8 cellular contexts compared by ENCODE assay signal in genomic region chr10:93815304-93816091, GRCh38. TPM values are rescaled to one million over a fixed set of nuclear protein-coding genes. Genes with fewer than 3 reads are reported as not detected.
DNase-seq lines count a peak whose midpoint lies in the region; ATAC-seq and TF ChIP-seq lines count a peak whose summit lies in the region.

No MANE protein-coding gene starts in this region.

- ATAC-seq in thoracic aorta (ENCODE audit: insufficient number of reproducible peaks, low FRiP score, low read depth) (no peak), HG03460 (IDR thresholded peaks at IDR 0.05; ENCODE audit: unreplicated experiment) (no peak)

- in situ Hi-C loops in mammary epithelial cell (cut with MboI; ENCODE audit: low sequenced_read_pairs in 2 of 2), result loop anchor here in 1 of 2 donors (10.0 kb wide), 1 partner anchor 111 kb away; the partner anchor contains the start of gene FRA10AC1

- no peaks in the 10 kb centered on the region for H3K79me2 ChIP-seq in mammary epithelial cell (ENCODE audit: insufficient read depth, low read length)

- no peak overlapping the region for H3K4me2 ChIP-seq in mammary epithelial cell (ENCODE audit: insufficient read depth, low read depth, low read length)

- H2AFZ ChIP-seq in mammary epithelial cell (ENCODE audit: low read depth, low read length), result peak overlapping the region; percentile 29

- H4K20me1 ChIP-seq in mammary epithelial cell (ENCODE audit: insufficient read depth, low read length), result no peaks in the 10 kb centered on the region

- no peak overlapping the region for H3K4me3 ChIP-seq in mammary epithelial cell (replicated peaks in 1 of 3; ENCODE audit: insufficient read depth in 1 of 3, low read depth in 2 of 3, low read length in 3 of 3)
- H3K4me3 ChIP-seq in breast epithelium, result no peak overlapping the region
- peak overlapping the region; percentile 55 for H3K4me3 ChIP-seq in thoracic aorta

- TF ChIP-seq POLR2A in breast epithelium (IDR thresholded peaks at IDR 0.05), result no peak

- H3K27ac ChIP-seq in mammary epithelial cell (ENCODE audit: insufficient read depth, low read depth, low read length) (no peak overlapping the region), breast epithelium (no peak overlapping the region), thoracic aorta (peak overlapping the region in 1 of 2 donors; percentile 29)

- peaks cover 8% of the 10 kb centered on the region for H3K27me3 ChIP-seq in mammary epithelial cell (ENCODE audit: insufficient read depth, low read length)
- no peaks in the 10 kb centered on the region for H3K27me3 ChIP-seq in breast epithelium
- H3K27me3 ChIP-seq in thoracic aorta (replicated peaks; ENCODE audit: insufficient read depth), result no peaks in the 10 kb centered on the region

- dilution Hi-C loops in mammary epithelial cell (cut with HindIII; ENCODE audit: low sequenced_read_pairs), result no loop called here

- H3K36me3 ChIP-seq in mammary epithelial cell (ENCODE audit: insufficient read depth, low read length) (no peaks in the 10 kb centered on the region), breast epithelium (no peaks in the 10 kb centered on the region), thoracic aorta (no peaks in the 10 kb centered on the region)

- intact Hi-C loops in mammary epithelial cell (cut with micrococcal nuclease) (loop anchor here (1.0 to 5.0 kb wide), 4 partner anchors 69 to 507 kb away; partner anchors contain the start of gene FRA10AC1), breast epithelium (cut with DNase I; ENCODE audit: low total_unique reads) (no loop called here)

- BruUV-seq in mammary epithelial cell (replicated peaks; lab: Mats Ljungman, UMichigan), result TSS peak; percentile 99

- H3K4me1 ChIP-seq in mammary epithelial cell (ENCODE audit: insufficient read depth, low read length) (no peaks in the 10 kb centered on the region), breast epithelium (no peaks in the 10 kb centered on the region), thoracic aorta (ENCODE audit: control insufficient read depth in 1 of 2, low read depth in 2 of 2) (peaks cover 4 to 10% of the 10 kb centered on the region in 2 donors)

- no peak overlapping the region for H3K9ac ChIP-seq in mammary epithelial cell (ENCODE audit: insufficient read depth, low read length)

- DNase-seq in mammary epithelial cell, result peak; percentile 3
- no peak for DNase-seq in breast epithelium (ENCODE audit: low spot score in 2 of 2)
- DNase-seq in SK-N-DZ (ENCODE audit: low spot score), result peak; percentile 41
- peak; percentile 4 to 45 for DNase-seq in hippocampal formation (lab: John Stamatoyannopoulos, UW)
- DNase-seq in thoracic aorta (ENCODE audit: low spot score), result no peak
- no peak for DNase-seq in NCI-H510A (lab: John Stamatoyannopoulos, UW)
- DNase-seq in HK-2 (ENCODE audit: unreplicated experiment), result no peak

- 39% methylated on average over 10 of the region's 10 CpGs for WGBS in mammary epithelial cell (ENCODE audit: low coverage, missing lambda C conversion rate)

- CTCF ChIA-PET in mammary epithelial cell (lab: Charles Lee; ENCODE audit: low non-redundant PET), result interaction anchor here (0.6 to 0.7 kb wide), 2 partner anchors 261 to 592 kb away, joined by 3 to 9 read pairs; no protein-coding TSS in a partner anchor

- H3K9me3 ChIP-seq in mammary epithelial cell (replicated peaks; ENCODE audit: insufficient read depth, low read length), result no peaks in the 10 kb centered on the region
- no peaks in the 10 kb centered on the region for H3K9me3 ChIP-seq in breast epithelium
- H3K9me3 ChIP-seq in thoracic aorta, result no peaks in the 10 kb centered on the region

- TF ChIP-seq CTCF in mammary epithelial cell (conservative IDR thresholded peaks at IDR 0.05 in 1 of 2, IDR thresholded peaks at IDR 0.05 in 1 of 2; ENCODE audit: extremely low read depth in 1 of 2, insufficient read depth in 1 of 2, low read depth in 1 of 2, low read length in 2 of 2) (no peak), breast epithelium (IDR thresholded peaks at IDR 0.05) (no peak), thoracic aorta (IDR thresholded peaks at IDR 0.05) (no peak)

RNA-seq across cellular contexts. Expression of gene LGI1, which starts 57.8 kb away (rescaled TPM):
- total RNA-seq in mammary epithelial cell (not detected), breast epithelium (under 1 TPM in 2 of 3 donors, not detected in 1; 0.15 to 0.48 TPM), thoracic aorta (1 to 10 TPM in 1 of 2 donors, not detected in 1; 4.7 TPM)
- not detected for polyA plus RNA-seq in mammary epithelial cell
- polyA minus RNA-seq in mammary epithelial cell, result not detected
- not detected in 2 replicates for polyA plus RNA-seq in SK-N-DZ (2014; cell fraction: cytosol; rRNA removed)
- 0.24 TPM in 1 of 2 replicates, not detected in the other for polyA plus RNA-seq in SK-N-DZ (2014; cell fraction: nucleus; rRNA removed)

Comparison
In these comparisons a context has a peak if more than half of its experiments do, and no peak if none do; other contexts are left out.
1. DNase-seq: peak in mammary epithelial cell (single experiment), SK-N-DZ (single experiment) and hippocampal formation (2 of 2); none in breast epithelium (0 of 2), thoracic aorta (single experiment), NCI-H510A (single experiment) and HK-2 (single experiment).